Comparison of ENCODE assay signal across 1 cellular context in genomic region chr1:228082975-228083870, GRCh38.
TF ChIP-seq lines count a peak whose summit lies in the region.

No MANE protein-coding gene starts in this region.

TF ChIP-seq in HepG2, 621 proteins besides CTCF, POLR2A, EP300 and RAD21 (continues in another document):
- no peak; the same call in 1 of the 2 replicates for TF ChIP-seq TIGD3 (CRISPR knock-in tag; IDR thresholded peaks at IDR 0.05; ENCODE audit: borderline replicate concordance)
- TF ChIP-seq PRDM15 (CRISPR knock-in tag; IDR thresholded peaks at IDR 0.05): no peak
- TF ChIP-seq KLF11 (CRISPR knock-in tag; IDR thresholded peaks at IDR 0.05): no peak
- TF ChIP-seq, protein P1, sequence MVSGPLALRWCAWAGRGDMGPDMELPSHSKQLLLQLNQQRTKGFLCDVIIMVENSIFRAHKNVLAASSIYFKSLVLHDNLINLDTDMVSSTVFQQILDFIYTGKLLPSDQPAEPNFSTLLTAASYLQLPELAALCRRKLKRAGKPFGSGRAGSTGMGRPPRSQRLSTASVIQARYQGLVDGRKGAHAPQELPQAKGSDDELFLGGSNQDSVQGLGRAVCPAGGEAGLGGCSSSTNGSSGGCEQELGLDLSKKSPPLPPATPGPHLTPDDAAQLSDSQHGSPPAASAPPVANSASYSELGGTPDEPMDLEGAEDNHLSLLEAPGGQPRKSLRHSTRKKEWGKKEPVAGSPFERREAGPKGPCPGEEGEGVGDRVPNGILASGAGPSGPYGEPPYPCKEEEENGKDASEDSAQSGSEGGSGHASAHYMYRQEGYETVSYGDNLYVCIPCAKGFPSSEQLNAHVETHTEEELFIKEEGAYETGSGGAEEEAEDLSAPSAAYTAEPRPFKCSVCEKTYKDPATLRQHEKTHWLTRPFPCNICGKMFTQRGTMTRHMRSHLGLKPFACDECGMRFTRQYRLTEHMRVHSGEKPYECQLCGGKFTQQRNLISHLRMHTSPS (CRISPR knock-in tag; IDR thresholded peaks at IDR 0.05; ENCODE audit: low read depth): no peak
- TF ChIP-seq ZNF547 (CRISPR knock-in tag; IDR thresholded peaks at IDR 0.05): no peak
- TF ChIP-seq ZSCAN22 (CRISPR knock-in tag; IDR thresholded peaks at IDR 0.05): no peak; the same call in 1 of the 2 replicates
- no peak; the same call in 1 of the 2 replicates for TF ChIP-seq ATF2 (CRISPR knock-in tag; IDR thresholded peaks at IDR 0.05)
- TF ChIP-seq CBX5 (CRISPR knock-in tag; IDR thresholded peaks at IDR 0.05; ENCODE audit: borderline replicate concordance): no peak
- no peak for TF ChIP-seq ZNF383 (CRISPR knock-in tag; IDR thresholded peaks at IDR 0.05; ENCODE audit: borderline replicate concordance)
- TF ChIP-seq HDAC2 (CRISPR knock-in tag; IDR thresholded peaks at IDR 0.05): no peak; the same call in 1 of the 2 replicates
- TF ChIP-seq MAFG (CRISPR knock-in tag; IDR thresholded peaks at IDR 0.05): no peak
- TF ChIP-seq RARG (CRISPR knock-in tag; IDR thresholded peaks at IDR 0.05; ENCODE audit: low read depth): no peak
- TF ChIP-seq SP2 (CRISPR knock-in tag; IDR thresholded peaks at IDR 0.05): no peak
- no peak for TF ChIP-seq MTA1 (CRISPR knock-in tag; IDR thresholded peaks at IDR 0.05; ENCODE audit: borderline replicate concordance)
- TF ChIP-seq CREB3 (CRISPR knock-in tag; IDR thresholded peaks at IDR 0.05): no peak
- TF ChIP-seq FOSL2 (CRISPR knock-in tag; IDR thresholded peaks at IDR 0.05): no peak
- TF ChIP-seq BHLHE40 (IDR thresholded peaks at IDR 0.05; ENCODE audit: low read length): no peak
- TF ChIP-seq MNT (IDR thresholded peaks at IDR 0.05): no peak
- TF ChIP-seq, protein P2, sequence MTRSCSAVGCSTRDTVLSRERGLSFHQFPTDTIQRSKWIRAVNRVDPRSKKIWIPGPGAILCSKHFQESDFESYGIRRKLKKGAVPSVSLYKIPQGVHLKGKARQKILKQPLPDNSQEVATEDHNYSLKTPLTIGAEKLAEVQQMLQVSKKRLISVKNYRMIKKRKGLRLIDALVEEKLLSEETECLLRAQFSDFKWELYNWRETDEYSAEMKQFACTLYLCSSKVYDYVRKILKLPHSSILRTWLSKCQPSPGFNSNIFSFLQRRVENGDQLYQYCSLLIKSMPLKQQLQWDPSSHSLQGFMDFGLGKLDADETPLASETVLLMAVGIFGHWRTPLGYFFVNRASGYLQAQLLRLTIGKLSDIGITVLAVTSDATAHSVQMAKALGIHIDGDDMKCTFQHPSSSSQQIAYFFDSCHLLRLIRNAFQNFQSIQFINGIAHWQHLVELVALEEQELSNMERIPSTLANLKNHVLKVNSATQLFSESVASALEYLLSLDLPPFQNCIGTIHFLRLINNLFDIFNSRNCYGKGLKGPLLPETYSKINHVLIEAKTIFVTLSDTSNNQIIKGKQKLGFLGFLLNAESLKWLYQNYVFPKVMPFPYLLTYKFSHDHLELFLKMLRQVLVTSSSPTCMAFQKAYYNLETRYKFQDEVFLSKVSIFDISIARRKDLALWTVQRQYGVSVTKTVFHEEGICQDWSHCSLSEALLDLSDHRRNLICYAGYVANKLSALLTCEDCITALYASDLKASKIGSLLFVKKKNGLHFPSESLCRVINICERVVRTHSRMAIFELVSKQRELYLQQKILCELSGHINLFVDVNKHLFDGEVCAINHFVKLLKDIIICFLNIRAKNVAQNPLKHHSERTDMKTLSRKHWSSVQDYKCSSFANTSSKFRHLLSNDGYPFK (CRISPR knock-in tag; IDR thresholded peaks at IDR 0.05; ENCODE audit: borderline replicate concordance): no peak
- no peak for TF ChIP-seq ZSCAN12 (CRISPR knock-in tag; IDR thresholded peaks at IDR 0.05)
- no peak for TF ChIP-seq THAP11 (CRISPR knock-in tag; IDR thresholded peaks at IDR 0.05)
- TF ChIP-seq MED1 (CRISPR knock-in tag; IDR thresholded peaks at IDR 0.05): peak; percentile 25; the same call in 1 of the 2 replicates
- no peak for TF ChIP-seq ZEB1 (IDR thresholded peaks at IDR 0.05; ENCODE audit: insufficient replicate concordance, low read depth)
- 0 out of 2 replicates have a peak, but pooled peaks have one; percentile 31 for TF ChIP-seq ZNF724P (CRISPR knock-in tag; IDR thresholded peaks at IDR 0.05; ENCODE audit: borderline replicate concordance)
- no peak for TF ChIP-seq SSRP1 (CRISPR knock-in tag; IDR thresholded peaks at IDR 0.05)
- TF ChIP-seq TSC22D2 (CRISPR knock-in tag; IDR thresholded peaks at IDR 0.05; ENCODE audit: borderline replicate concordance): no peak
- TF ChIP-seq PRMT3 (CRISPR knock-in tag; IDR thresholded peaks at IDR 0.05; ENCODE audit: borderline replicate concordance, low read depth): no peak
- TF ChIP-seq, protein P3, sequence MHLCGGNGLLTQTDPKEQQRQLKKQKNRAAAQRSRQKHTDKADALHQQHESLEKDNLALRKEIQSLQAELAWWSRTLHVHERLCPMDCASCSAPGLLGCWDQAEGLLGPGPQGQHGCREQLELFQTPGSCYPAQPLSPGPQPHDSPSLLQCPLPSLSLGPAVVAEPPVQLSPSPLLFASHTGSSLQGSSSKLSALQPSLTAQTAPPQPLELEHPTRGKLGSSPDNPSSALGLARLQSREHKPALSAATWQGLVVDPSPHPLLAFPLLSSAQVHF (CRISPR knock-in tag; IDR thresholded peaks at IDR 0.05): no peak
- TF ChIP-seq IKZF1 (IDR thresholded peaks at IDR 0.05): no peak
- no peak for TF ChIP-seq BRCA1 (CRISPR knock-in tag; IDR thresholded peaks at IDR 0.05)
- TF ChIP-seq ZFP36 (IDR thresholded peaks at IDR 0.05; ENCODE audit: borderline replicate concordance, low read depth, low read length, partially characterized antibody): no peak
- TF ChIP-seq, protein P4, sequence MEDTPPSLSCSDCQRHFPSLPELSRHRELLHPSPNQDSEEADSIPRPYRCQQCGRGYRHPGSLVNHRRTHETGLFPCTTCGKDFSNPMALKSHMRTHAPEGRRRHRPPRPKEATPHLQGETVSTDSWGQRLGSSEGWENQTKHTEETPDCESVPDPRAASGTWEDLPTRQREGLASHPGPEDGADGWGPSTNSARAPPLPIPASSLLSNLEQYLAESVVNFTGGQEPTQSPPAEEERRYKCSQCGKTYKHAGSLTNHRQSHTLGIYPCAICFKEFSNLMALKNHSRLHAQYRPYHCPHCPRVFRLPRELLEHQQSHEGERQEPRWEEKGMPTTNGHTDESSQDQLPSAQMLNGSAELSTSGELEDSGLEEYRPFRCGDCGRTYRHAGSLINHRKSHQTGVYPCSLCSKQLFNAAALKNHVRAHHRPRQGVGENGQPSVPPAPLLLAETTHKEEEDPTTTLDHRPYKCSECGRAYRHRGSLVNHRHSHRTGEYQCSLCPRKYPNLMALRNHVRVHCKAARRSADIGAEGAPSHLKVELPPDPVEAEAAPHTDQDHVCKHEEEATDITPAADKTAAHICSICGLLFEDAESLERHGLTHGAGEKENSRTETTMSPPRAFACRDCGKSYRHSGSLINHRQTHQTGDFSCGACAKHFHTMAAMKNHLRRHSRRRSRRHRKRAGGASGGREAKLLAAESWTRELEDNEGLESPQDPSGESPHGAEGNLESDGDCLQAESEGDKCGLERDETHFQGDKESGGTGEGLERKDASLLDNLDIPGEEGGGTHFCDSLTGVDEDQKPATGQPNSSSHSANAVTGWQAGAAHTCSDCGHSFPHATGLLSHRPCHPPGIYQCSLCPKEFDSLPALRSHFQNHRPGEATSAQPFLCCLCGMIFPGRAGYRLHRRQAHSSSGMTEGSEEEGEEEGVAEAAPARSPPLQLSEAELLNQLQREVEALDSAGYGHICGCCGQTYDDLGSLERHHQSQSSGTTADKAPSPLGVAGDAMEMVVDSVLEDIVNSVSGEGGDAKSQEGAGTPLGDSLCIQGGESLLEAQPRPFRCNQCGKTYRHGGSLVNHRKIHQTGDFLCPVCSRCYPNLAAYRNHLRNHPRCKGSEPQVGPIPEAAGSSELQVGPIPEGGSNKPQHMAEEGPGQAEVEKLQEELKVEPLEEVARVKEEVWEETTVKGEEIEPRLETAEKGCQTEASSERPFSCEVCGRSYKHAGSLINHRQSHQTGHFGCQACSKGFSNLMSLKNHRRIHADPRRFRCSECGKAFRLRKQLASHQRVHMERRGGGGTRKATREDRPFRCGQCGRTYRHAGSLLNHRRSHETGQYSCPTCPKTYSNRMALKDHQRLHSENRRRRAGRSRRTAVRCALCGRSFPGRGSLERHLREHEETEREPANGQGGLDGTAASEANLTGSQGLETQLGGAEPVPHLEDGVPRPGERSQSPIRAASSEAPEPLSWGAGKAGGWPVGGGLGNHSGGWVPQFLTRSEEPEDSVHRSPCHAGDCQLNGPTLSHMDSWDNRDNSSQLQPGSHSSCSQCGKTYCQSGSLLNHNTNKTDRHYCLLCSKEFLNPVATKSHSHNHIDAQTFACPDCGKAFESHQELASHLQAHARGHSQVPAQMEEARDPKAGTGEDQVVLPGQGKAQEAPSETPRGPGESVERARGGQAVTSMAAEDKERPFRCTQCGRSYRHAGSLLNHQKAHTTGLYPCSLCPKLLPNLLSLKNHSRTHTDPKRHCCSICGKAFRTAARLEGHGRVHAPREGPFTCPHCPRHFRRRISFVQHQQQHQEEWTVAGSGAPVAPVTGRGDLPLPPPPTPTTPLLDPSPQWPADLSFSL (CRISPR knock-in tag; IDR thresholded peaks at IDR 0.05): no peak
- TF ChIP-seq DNMT1 (CRISPR knock-in tag; IDR thresholded peaks at IDR 0.05): no peak
- no peak for TF ChIP-seq KLF9 (CRISPR knock-in tag; IDR thresholded peaks at IDR 0.05; ENCODE audit: low read depth)
- no peak for TF ChIP-seq SMAD9 (CRISPR knock-in tag; IDR thresholded peaks at IDR 0.05)
- no peak for TF ChIP-seq ATAD3A (CRISPR knock-in tag; IDR thresholded peaks at IDR 0.05)
- TF ChIP-seq TRIM24 (CRISPR knock-in tag; IDR thresholded peaks at IDR 0.05): no peak
- TF ChIP-seq LCORL (IDR thresholded peaks at IDR 0.05): no peak
- no peak for TF ChIP-seq LCORL (CRISPR knock-in tag; IDR thresholded peaks at IDR 0.05)
